ENCODE assay signal across 1 cellular context in genomic region chr20:64051532-64052325, GRCh38.
TF ChIP-seq lines count a peak whose summit lies in the region.

No MANE protein-coding gene starts in this region.

TF ChIP-seq in endothelial cell of umbilical vein, 7 proteins besides CTCF, POLR2A, EP300 and RAD21:
- TF ChIP-seq GATA2 (IDR thresholded peaks at IDR 0.05; ENCODE audit: insufficient read depth, insufficient read length, low read depth, low read length), result no peak
- TF ChIP-seq JUN (IDR thresholded peaks at IDR 0.05; ENCODE audit: borderline replicate concordance, insufficient read depth, insufficient read length, low read depth), result no peak
- TF ChIP-seq POLR2AphosphoS5 (IDR thresholded peaks at IDR 0.05; ENCODE audit: insufficient read depth, low read depth, low read length), result no peak
- no peak for TF ChIP-seq EZH2 (IDR thresholded peaks at IDR 0.05; ENCODE audit: borderline replicate concordance, low read depth, low read length, severe bottlenecking)
